In the genomic region with DNA sequence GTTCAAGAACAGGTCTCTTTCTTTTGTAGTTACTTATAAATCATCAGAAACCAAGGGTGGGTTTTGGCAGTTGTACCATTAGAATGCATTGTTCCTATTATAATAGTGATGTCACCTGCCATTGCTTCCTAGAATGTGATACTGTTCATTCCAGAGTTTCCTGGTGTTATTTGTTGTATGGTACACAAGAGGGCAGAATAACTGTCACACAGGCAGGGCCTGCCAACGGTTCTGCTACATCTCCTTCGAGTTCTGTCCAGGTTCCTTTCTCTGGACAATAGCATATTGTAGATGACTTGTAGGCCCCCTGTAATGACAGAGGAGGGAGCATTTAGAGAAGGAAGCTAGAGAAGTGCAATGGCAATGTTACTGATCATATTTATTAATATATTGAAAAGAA, we compare ENCODE assay signal across 11 cellular contexts.
DNase-seq lines count a peak whose midpoint lies in the region; ATAC-seq and TF ChIP-seq lines count a peak whose summit lies in the region.
"Had no signal": no experiment of that assay in that cellular context is flagged by ENCODE, and none has a peak within 500 bp of the region (broad histone marks: within the 10 kb centered on the region; RNA-seq: fewer than 3 reads in every experiment).

No MANE protein-coding gene starts in this region.

- no peak overlapping the region for H3K27ac Mint-ChIP-seq in WTC11
- H3K27ac Mint-ChIP-seq in glutamatergic neuron (ENCODE audit: unreplicated experiment), result no peak overlapping the region
- H3K27ac Mint-ChIP-seq: HFFc6 had no signal

- H3K36me3 Mint-ChIP-seq in WTC11 (no peaks in the 10 kb centered on the region), glutamatergic neuron (ENCODE audit: unreplicated experiment) (no peaks in the 10 kb centered on the region)

- no peak overlapping the region for H3K4me3 Mint-ChIP-seq in WTC11
- H3K4me3 Mint-ChIP-seq in glutamatergic neuron (ENCODE audit: unreplicated experiment), result no peak overlapping the region
- H3K4me3 Mint-ChIP-seq: HFFc6 had no signal

- CTCF ChIA-PET in WTC11 (lab: Charles Lee), result interaction anchor here (1.2 kb wide), 1 partner anchor 516 kb away, joined by 6 read pairs; no protein-coding TSS in a partner anchor

- POLR2A ChIA-PET in WTC11 (lab: Charles Lee), result no interaction called here

- no peaks in the 10 kb centered on the region for H3K36me3 ChIP-seq in body of pancreas (replicated peaks in 1 of 2; ENCODE audit: insufficient read depth in 1 of 2, low read depth in 2 of 2)

- ATAC-seq in WTC11 (peak; percentile 59), GM21529 (IDR thresholded peaks at IDR 0.05; ENCODE audit: unreplicated experiment) (no peak), body of pancreas (no peak)

- TF ChIP-seq RAD21 in Ishikawa (IDR thresholded peaks at IDR 0.05; ENCODE audit: low read depth), result peak; percentile 42

- no peak for TF ChIP-seq POLR2A in body of pancreas (IDR thresholded peaks at IDR 0.05)

- peak; percentile 34 for DNase-seq in COR-L47 (lab: John Stamatoyannopoulos, UW)
- no peak for DNase-seq in WTC11 (ENCODE audit: low spot score)
- DNase-seq in medulla oblongata (ENCODE audit: extremely low spot score), result peak; percentile 9
- DNase-seq in A172 (ENCODE audit: low spot score), result no peak
- DNase-seq in body of pancreas, result no peak
- no peak for DNase-seq in glutamatergic neuron
- DNase-seq: HFFc6, spleen had no signal

- no peak overlapping the region for H3K27ac ChIP-seq in body of pancreas
- H3K27ac ChIP-seq: HL-60, spleen had no signal

- H3K9me3 Mint-ChIP-seq in WTC11 (peaks cover 1% of the 10 kb centered on the region), glutamatergic neuron (ENCODE audit: unreplicated experiment) (no peaks in the 10 kb centered on the region)

- TF ChIP-seq CTCF in WTC11 (IDR thresholded peaks at IDR 0.05) (0 out of 2 replicates have a peak, but pooled peaks have one; percentile 18), body of pancreas (IDR thresholded peaks at IDR 0.05) (no peak), glutamatergic neuron (IDR thresholded peaks at IDR 0.05; ENCODE audit: partially characterized antibody, unreplicated experiment) (no peak)

- 37 to 40% methylated on average over 2 of the region's 2 CpGs for WGBS in body of pancreas, 2 donors

- H3K4me3 ChIP-seq in body of pancreas, result no peak overlapping the region
- H3K4me3 ChIP-seq: spleen had no signal

- H3K9me3 ChIP-seq in body of pancreas, result no peaks in the 10 kb centered on the region
- H3K9me3 ChIP-seq: spleen had no signal

- 0 out of 2 replicates have a peak, but pooled peaks cover 3% of the 10 kb centered on the region for H3K4me1 Mint-ChIP-seq in WTC11
- H3K4me1 Mint-ChIP-seq in glutamatergic neuron (ENCODE audit: low read depth, unreplicated experiment), result no peaks in the 10 kb centered on the region

- H3K27me3 Mint-ChIP-seq in WTC11 (ENCODE audit: low read depth) (no peaks in the 10 kb centered on the region), glutamatergic neuron (ENCODE audit: unreplicated experiment) (no peaks in the 10 kb centered on the region)

- intact Hi-C loops in body of pancreas (cut with DNase I), result no loop called here

- H3K4me1 ChIP-seq in body of pancreas, result no peaks in the 10 kb centered on the region
- H3K4me1 ChIP-seq: spleen had no signal

- no peaks in the 10 kb centered on the region for H3K27me3 ChIP-seq in body of pancreas
- H3K27me3 ChIP-seq: spleen had no signal

- TF ChIP-seq EP300 in Ishikawa (IDR thresholded peaks at IDR 0.05; ENCODE audit: borderline replicate concordance), result no peak

TF ChIP-seq in Ishikawa, 13 proteins besides CTCF, POLR2A, EP300 and RAD21 (continues in another document):
- TF ChIP-seq YY1 (IDR thresholded peaks at IDR 0.05; ENCODE audit: low read depth) (no peak), TEAD4 (IDR thresholded peaks at IDR 0.05) (no peak), CEBPB (IDR thresholded peaks at IDR 0.05) (no peak), ZBTB7A (IDR thresholded peaks at IDR 0.05; ENCODE audit: low read depth) (no peak), TCF12 (IDR thresholded peaks at IDR 0.05; ENCODE audit: low read depth) (no peak), CREB1 (IDR thresholded peaks at IDR 0.05; ENCODE audit: low read depth) (no peak), FOXM1 (IDR thresholded peaks at IDR 0.05; ENCODE audit: borderline replicate concordance, low read depth) (no peak)
- TF ChIP-seq, protein P1, sequence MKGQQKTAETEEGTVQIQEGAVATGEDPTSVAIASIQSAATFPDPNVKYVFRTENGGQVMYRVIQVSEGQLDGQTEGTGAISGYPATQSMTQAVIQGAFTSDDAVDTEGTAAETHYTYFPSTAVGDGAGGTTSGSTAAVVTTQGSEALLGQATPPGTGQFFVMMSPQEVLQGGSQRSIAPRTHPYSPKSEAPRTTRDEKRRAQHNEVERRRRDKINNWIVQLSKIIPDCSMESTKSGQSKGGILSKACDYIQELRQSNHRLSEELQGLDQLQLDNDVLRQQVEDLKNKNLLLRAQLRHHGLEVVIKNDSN (IDR thresholded peaks at IDR 0.05), result no peak
- TF ChIP-seq, protein P2, sequence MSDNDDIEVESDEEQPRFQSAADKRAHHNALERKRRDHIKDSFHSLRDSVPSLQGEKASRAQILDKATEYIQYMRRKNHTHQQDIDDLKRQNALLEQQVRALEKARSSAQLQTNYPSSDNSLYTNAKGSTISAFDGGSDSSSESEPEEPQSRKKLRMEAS (IDR thresholded peaks at IDR 0.05), result no peak

TF ChIP-seq in WTC11, 78 proteins besides CTCF, POLR2A, EP300 and RAD21:
- no peak for TF ChIP-seq ZNF671 (CRISPR knock-in tag; IDR thresholded peaks at IDR 0.05)
- no peak for TF ChIP-seq IRF2 (CRISPR knock-in tag; IDR thresholded peaks at IDR 0.05; ENCODE audit: borderline replicate concordance, low read depth)
TF ChIP-seq in WTC11: peak in this region for 0.

Comparison
In these comparisons a context has a peak if more than half of its experiments do, and no peak if none do; other contexts are left out.
1. DNase-seq: peak in COR-L47 (single experiment) and medulla oblongata (single experiment); none in WTC11 (single experiment), A172 (single experiment), body of pancreas (0 of 4) and glutamatergic neuron (single experiment).